8 cellular contexts compared by ENCODE assay signal in the genomic region with DNA sequence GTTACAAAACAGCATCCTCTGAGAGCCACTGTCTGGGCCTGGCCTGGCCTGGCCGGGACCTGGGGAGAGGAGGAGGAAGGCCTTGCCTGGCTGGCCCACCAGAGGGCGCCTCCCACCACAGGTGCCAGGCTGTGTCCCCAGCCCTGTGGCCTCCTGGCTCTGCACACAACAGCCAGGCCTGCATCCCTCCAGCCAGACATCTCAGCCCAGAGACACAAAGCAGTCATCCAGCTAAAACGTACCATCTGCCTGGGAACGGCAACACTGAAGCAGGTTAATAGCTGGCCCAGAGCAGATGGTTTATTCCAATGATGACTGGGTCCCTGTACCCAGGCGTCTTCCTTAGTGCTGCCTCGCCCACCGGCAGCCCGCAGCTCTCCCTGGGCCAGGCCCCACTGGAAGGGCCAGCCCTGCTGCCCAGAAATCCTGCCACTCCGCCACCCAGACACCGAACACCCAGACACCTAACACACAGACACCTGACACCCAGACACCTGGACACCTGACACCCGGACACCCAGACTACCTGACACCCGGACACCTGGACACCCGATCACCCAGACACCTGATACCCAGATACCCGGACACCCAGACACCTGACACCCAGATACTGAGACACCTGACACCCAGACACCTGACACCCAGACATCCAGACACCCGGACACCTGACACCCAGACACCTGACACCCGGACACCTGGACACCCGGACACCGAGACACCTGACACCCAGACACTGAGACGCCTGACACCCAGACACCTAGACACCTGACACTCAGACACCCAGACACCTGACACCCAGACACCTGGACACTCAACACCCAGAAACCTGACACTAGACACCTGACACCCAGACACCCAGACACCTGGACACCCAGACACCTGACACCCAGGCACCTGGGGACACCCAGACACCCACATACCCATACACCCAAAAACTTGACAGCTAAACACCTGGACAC. TPM values are rescaled to one million over a fixed set of nuclear protein-coding genes. Genes with fewer than 3 reads are reported as not detected.
DNase-seq lines count a peak whose midpoint lies in the region; ATAC-seq, FAIRE-seq and TF ChIP-seq lines count a peak whose summit lies in the region.

No MANE protein-coding gene starts in this region.

- POLR2A ChIA-PET in PC-9 (lab: Charles Lee; ENCODE audit: unreplicated experiment) = no interaction called here

- peaks cover 8% of the 10 kb centered on the region for H3K4me1 Mint-ChIP-seq in activated T-cell treated with anti-CD3 and anti-CD28 coated beads, Interleukin-2, amount 50 U/mL, for 72 hours (ENCODE audit: low read depth)
- no peaks in the 10 kb centered on the region for H3K4me1 Mint-ChIP-seq in nephron

- peak overlapping the region in 2 of 11 experiments; percentile 27 to 48; a peak in 3 of 22 replicates for H3K9ac ChIP-seq in BLaER1 treated with 17β-estradiol and CSF1 and Interleukin-3, amounts not matched to agents 10 nM and 100 nM

- no peaks in the 10 kb centered on the region for H3K27me3 Mint-ChIP-seq in activated T-cell treated with anti-CD3 and anti-CD28 coated beads, Interleukin-2, amount 50 U/mL, for 72 hours (ENCODE audit: low read depth)
- H3K27me3 Mint-ChIP-seq in nephron (ENCODE audit: low read depth) = no peaks in the 10 kb centered on the region

- no peaks in the 10 kb centered on the region for H3K9me2 ChIP-seq in PC-9 (ENCODE audit: insufficient read depth)

- no peak overlapping the region for H3K4me3 Mint-ChIP-seq in activated T-cell treated with anti-CD3 and anti-CD28 coated beads, Interleukin-2, amount 50 U/mL, for 72 hours
- H3K4me3 Mint-ChIP-seq in nephron = no peak overlapping the region

- H3K27ac ChIP-seq in BLaER1 treated with 17β-estradiol and CSF1 and Interleukin-3, amounts not matched to agents 10 nM and 100 nM = no peak overlapping the region
- no peak overlapping the region for H3K27ac ChIP-seq in PC-9

- intact Hi-C loops in PC-9 (cut with micrococcal nuclease; ENCODE audit: unreplicated experiment) = no loop called here

- H3K36me3 Mint-ChIP-seq in activated T-cell treated with anti-CD3 and anti-CD28 coated beads, Interleukin-2, amount 50 U/mL, for 72 hours (ENCODE audit: insufficient read depth in 2 of 2) = peaks cover 3 to 10% of the 10 kb centered on the region in 2 donors
- no peaks in the 10 kb centered on the region for H3K36me3 Mint-ChIP-seq in nephron (ENCODE audit: low read depth)

- H3K9me3 ChIP-seq in BLaER1 treated with 17β-estradiol and CSF1 and Interleukin-3, amounts not matched to agents 10 nM and 100 nM (replicated peaks in 1 of 11) = peaks cover 11 to 26% (median 21%) of the 10 kb centered on the region in 11 experiments
- H3K9me3 ChIP-seq in PC-9 (ENCODE audit: insufficient read depth, low read depth) = peaks cover 4% of the 10 kb centered on the region

- H3F3A ChIP-seq in PC-9 (ENCODE audit: insufficient read depth, low read depth) = peaks cover 5% of the 10 kb centered on the region; the same call in 1 of the 2 replicates

- DNase-seq in GM19239 (ENCODE audit: insufficient read length, low spot score) (peak; percentile 61), PC-9 (peak; percentile 47 to 61), fibroblast of gingiva (ENCODE audit: low read depth) (peak; percentile 88), stromal cell of bone marrow (ENCODE audit: low read depth) (peak; percentile 43)
- peak; percentile 84 to 87 for DNase-seq in activated T-cell treated with anti-CD3 and anti-CD28 coated beads, Interleukin-2, amount 50 U/mL, for 72 hours

- peaks cover 8 to 31% (median 24%) of the 10 kb centered on the region in 10 experiments for H3K4me1 ChIP-seq in BLaER1 treated with 17β-estradiol and CSF1 and Interleukin-3, amounts not matched to agents 10 nM and 100 nM
- peaks cover 4% of the 10 kb centered on the region; the same call in 1 of the 2 replicates for H3K4me1 ChIP-seq in PC-9 (replicated peaks; ENCODE audit: insufficient read depth)

- H3K27ac Mint-ChIP-seq in activated T-cell treated with anti-CD3 and anti-CD28 coated beads, Interleukin-2, amount 50 U/mL, for 72 hours = peak overlapping the region; percentile 81
- H3K27ac Mint-ChIP-seq in nephron = no peak overlapping the region

- H3K36me3 ChIP-seq in BLaER1 treated with 17β-estradiol and CSF1 and Interleukin-3, amounts not matched to agents 10 nM and 100 nM = peaks cover 0 to 6% (median 5%) of the 10 kb centered on the region in 11 experiments; a peak in 8 of 22 replicates
- no peaks in the 10 kb centered on the region for H3K36me3 ChIP-seq in PC-9 (ENCODE audit: low read depth)

- peak overlapping the region in 9 of 11 experiments; percentile 14 to 52 (median 45); a peak in 14 of 22 replicates for H3K4me2 ChIP-seq in BLaER1 treated with 17β-estradiol and CSF1 and Interleukin-3, amounts not matched to agents 10 nM and 100 nM
- H3K4me2 ChIP-seq in PC-9 = no peak overlapping the region

- no peaks in the 10 kb centered on the region for H3K27me3 ChIP-seq in BLaER1 treated with 17β-estradiol and CSF1 and Interleukin-3, amounts not matched to agents 10 nM and 100 nM
- no peaks in the 10 kb centered on the region for H3K27me3 ChIP-seq in PC-9 (ENCODE audit: insufficient read depth, low read depth)

- peak; percentile 88 for FAIRE-seq in GM19239 (lab: Jason Lieb, UNC)

- CTCF ChIA-PET in PC-9 (lab: Charles Lee) = interaction anchor here (0.9 kb wide), 1 partner anchor 21 kb away, joined by 3 read pairs; no protein-coding TSS in a partner anchor

- no peak overlapping the region for H3K4me3 ChIP-seq in BLaER1 treated with 17β-estradiol and CSF1 and Interleukin-3, amounts not matched to agents 10 nM and 100 nM
- no peak overlapping the region for H3K4me3 ChIP-seq in PC-9

- no TSS peak for BruUV-seq in PC-9 (replicated peaks; lab: Mats Ljungman, UMichigan)

- H3K9me3 Mint-ChIP-seq in activated T-cell treated with anti-CD3 and anti-CD28 coated beads, Interleukin-2, amount 50 U/mL, for 72 hours = peaks cover 0 to 2% of the 10 kb centered on the region in 2 donors
- H3K9me3 Mint-ChIP-seq in nephron = no peaks in the 10 kb centered on the region

- peak; percentile 97 for ATAC-seq in HG03460 (IDR thresholded peaks at IDR 0.05; ENCODE audit: unreplicated experiment)
- peak; percentile 94 to 97 for ATAC-seq in activated T-cell treated with anti-CD3 and anti-CD28 coated beads, Interleukin-2, amount 50 U/mL, for 72 hours (replicated peaks in 1 of 2)

- peaks cover 0 to 18% (median 3%) of the 10 kb centered on the region in 11 experiments; a peak in 9 of 22 replicates for H4K20me1 ChIP-seq in BLaER1 treated with 17β-estradiol and CSF1 and Interleukin-3, amounts not matched to agents 10 nM and 100 nM
- H4K20me1 ChIP-seq in PC-9 (ENCODE audit: insufficient read depth) = no peaks in the 10 kb centered on the region

- no peaks in the 10 kb centered on the region for H3K79me2 ChIP-seq in PC-9 (ENCODE audit: low read depth)

- no peak overlapping the region for H2AFZ ChIP-seq in PC-9

- TF ChIP-seq CTCF in PC-9 (conservative IDR thresholded peaks at IDR 0.05) (peak; percentile 79), nephron (IDR thresholded peaks at IDR 0.05; ENCODE audit: unreplicated experiment in 3 of 3) (peak; percentile 75 to 83 (median 81))

RNA-seq across cellular contexts. Expression of a gene that starts 20.1 kb away (rescaled TPM):
- 14.8 and 15.4 TPM in 2 replicates for total RNA-seq in PC-9 (2021)
- 10 to 100 TPM; 32.1 to 35.6 TPM for total RNA-seq in activated T-cell treated with anti-CD3 and anti-CD28 coated beads, Interleukin-2, amount 50 U/mL, for 72 hours

RNA-seq across cellular contexts. Expression of a gene that starts 29.7 kb away (rescaled TPM):
- total RNA-seq in PC-9 (2021) = 16.0 and 18.0 TPM in 2 replicates
- 10 to 100 TPM; 21.3 to 21.5 TPM for total RNA-seq in activated T-cell treated with anti-CD3 and anti-CD28 coated beads, Interleukin-2, amount 50 U/mL, for 72 hours
